In the genomic region with DNA sequence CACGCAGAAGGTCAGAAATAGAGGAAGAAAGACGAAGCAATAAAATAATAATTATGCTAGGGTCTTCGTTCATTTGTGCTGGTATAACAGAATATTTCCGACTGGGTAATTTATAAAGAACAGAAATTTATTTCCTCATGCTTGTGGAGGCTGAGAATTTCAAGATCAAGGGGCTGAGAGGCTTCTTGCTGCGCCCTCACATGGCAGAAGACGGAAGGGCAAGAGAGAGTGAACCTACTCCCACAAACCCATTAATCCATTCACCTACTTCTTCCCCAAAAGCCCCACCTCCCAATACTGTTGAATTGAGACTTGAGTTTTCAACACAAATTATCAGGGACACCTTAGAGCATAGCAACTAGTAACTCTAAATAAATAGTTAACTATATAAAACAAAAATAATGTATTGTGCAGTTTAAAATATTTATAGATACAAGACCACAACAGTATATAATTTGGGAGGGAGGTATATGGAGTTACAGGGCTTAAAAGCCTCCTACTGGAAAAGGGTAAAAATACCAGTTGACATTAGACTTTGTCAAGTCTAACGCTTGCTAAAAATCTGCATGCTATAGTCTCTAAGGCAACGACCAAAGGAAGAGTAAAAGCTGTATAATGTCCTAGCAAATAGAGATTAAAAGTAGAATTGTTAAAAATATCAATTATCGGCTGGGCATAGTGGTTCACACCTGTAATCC, we compare ENCODE assay signal across 8 cellular contexts. TPM values are rescaled to one million over a fixed set of nuclear protein-coding genes. Genes with fewer than 3 reads are reported as not detected.
DNase-seq lines count a peak whose midpoint lies in the region; ATAC-seq, FAIRE-seq and TF ChIP-seq lines count a peak whose summit lies in the region.

No MANE protein-coding gene starts in this region.

- no peak overlapping the region for H3K27ac ChIP-seq in thyroid gland

- intact Hi-C loops in thyroid gland (cut with DNase I) = no loop called here

- no peaks in the 10 kb centered on the region for H3K36me3 ChIP-seq in thyroid gland

- no peak overlapping the region for H3K4me3 Mint-ChIP-seq in immature natural killer cell
- no peak overlapping the region for H3K4me3 Mint-ChIP-seq in stimulated activated naive CD8-positive, alpha-beta T cell treated with anti-CD3 and anti-CD28 coated beads, Interleukin-15, amount 100 ng/mL, for 72 hours

- peak; percentile 28 for FAIRE-seq in GM12891 (lab: Jason Lieb, UNC)

- TF ChIP-seq CTCF in thyroid gland (IDR thresholded peaks at IDR 0.05) = peak in 2 of 6 experiments; percentile 19 to 45

- no peaks in the 10 kb centered on the region for H3K4me1 ChIP-seq in thyroid gland

- no peak for ATAC-seq in stimulated activated naive CD8-positive, alpha-beta T cell treated with anti-CD3 and anti-CD28 coated beads, Interleukin-15, amount 100 ng/mL, for 72 hours
- no peak for ATAC-seq in HG03342 (IDR thresholded peaks at IDR 0.05; ENCODE audit: unreplicated experiment)

- H3K4me1 Mint-ChIP-seq in immature natural killer cell = peaks cover 5 to 18% of the 10 kb centered on the region in 2 donors
- H3K4me1 Mint-ChIP-seq in stimulated activated naive CD8-positive, alpha-beta T cell treated with anti-CD3 and anti-CD28 coated beads, Interleukin-15, amount 100 ng/mL, for 72 hours = peaks cover 11% of the 10 kb centered on the region

- H3K9me3 Mint-ChIP-seq in immature natural killer cell = no peaks in the 10 kb centered on the region
- H3K9me3 Mint-ChIP-seq in stimulated activated naive CD8-positive, alpha-beta T cell treated with anti-CD3 and anti-CD28 coated beads, Interleukin-15, amount 100 ng/mL, for 72 hours = no peaks in the 10 kb centered on the region

- peaks cover 0 to 3% (median 0%) of the 10 kb centered on the region in 3 donors for H3K27me3 Mint-ChIP-seq in immature natural killer cell (ENCODE audit: low read depth in 3 of 3)
- peaks cover 6% of the 10 kb centered on the region for H3K27me3 Mint-ChIP-seq in stimulated activated naive CD8-positive, alpha-beta T cell treated with anti-CD3 and anti-CD28 coated beads, Interleukin-15, amount 100 ng/mL, for 72 hours

- H3K9me3 ChIP-seq in thyroid gland = no peaks in the 10 kb centered on the region

- DNase-seq in AG08395 (ENCODE audit: low spot score) (peak; percentile 34), GM12891 (ENCODE audit: insufficient read length, low spot score) (no peak), NCI-H82 (lab: John Stamatoyannopoulos, UW) (peak; percentile 51), immature natural killer cell (peak; percentile 42 to 58 (median 52)), thyroid gland (no peak)
- DNase-seq in activated naive CD4-positive, alpha-beta T cell treated with Interleukin-2 at 50 U/mL for 16 hours = peak; percentile 36
- peak; percentile 13 to 16 for DNase-seq in stimulated activated naive CD8-positive, alpha-beta T cell treated with anti-CD3 and anti-CD28 coated beads, Interleukin-15, amount 100 ng/mL, for 72 hours

- H3K4me3 ChIP-seq in thyroid gland (replicated peaks in 1 of 3) = no peak overlapping the region

- peaks cover 0 to 5% (median 3%) of the 10 kb centered on the region in 3 donors for H3K36me3 Mint-ChIP-seq in immature natural killer cell

- 54 to 55% methylated on average over 9 of the region's 9 CpGs for WGBS in thyroid gland, 2 donors

- TF ChIP-seq POLR2A in GM12891 (IDR thresholded peaks at IDR 0.05; ENCODE audit: low read depth, low read length) (no peak), thyroid gland (IDR thresholded peaks at IDR 0.05) (no peak)

- no peaks in the 10 kb centered on the region for H3K27me3 ChIP-seq in thyroid gland

- no peak overlapping the region for H3K27ac Mint-ChIP-seq in immature natural killer cell
- H3K27ac Mint-ChIP-seq in stimulated activated naive CD8-positive, alpha-beta T cell treated with anti-CD3 and anti-CD28 coated beads, Interleukin-15, amount 100 ng/mL, for 72 hours = no peak overlapping the region

TF ChIP-seq in GM12891, 5 proteins besides CTCF, POLR2A, EP300 and RAD21:
- TF ChIP-seq POU2F2 (IDR thresholded peaks at IDR 0.05; ENCODE audit: low read depth, low read length) = no peak
- TF ChIP-seq SPI1 (IDR thresholded peaks at IDR 0.05; ENCODE audit: low read depth, low read length) = no peak
- TF ChIP-seq PAX5 (IDR thresholded peaks at IDR 0.05; ENCODE audit: insufficient read depth, low read length, severe bottlenecking) = no peak
- no peak for TF ChIP-seq POLR2AphosphoS5 (IDR thresholded peaks at IDR 0.05; ENCODE audit: low read depth, low read length)
- TF ChIP-seq TAF1 (IDR thresholded peaks at IDR 0.05; ENCODE audit: low read depth, low read length) = no peak

RNA-seq across cellular contexts. Expression of a gene that starts 40.3 kb away (rescaled TPM):
- 16.8 TPM for polyA plus RNA-seq in GM12891 (2012; ENCODE audit: low read depth, missing spikeins)
- polyA plus RNA-seq in immature natural killer cell = 10 to 100 TPM in 2 of 3 donors, 1 to 10 TPM in 1; 9.1 to 15.2 (median 12.8) TPM
- 10 to 100 TPM; 23.2 to 31.1 (median 26.2) TPM for total RNA-seq in thyroid gland

Comparison
In these comparisons a context has a peak if more than half of its experiments do, and no peak if none do; other contexts are left out.
1. DNase-seq: peak in AG08395 (single experiment), NCI-H82 (single experiment), activated naive CD4-positive, alpha-beta T cell treated with Interleukin-2 at 50 U/mL for 16 hours (single experiment), immature natural killer cell (3 of 3) and stimulated activated naive CD8-positive, alpha-beta T cell treated with anti-CD3 and anti-CD28 coated beads, Interleukin-15, amount 100 ng/mL, for 72 hours (2 of 2); none in GM12891 (single experiment) and thyroid gland (0 of 2).